ENCODE assay signal across 27 cellular contexts in genomic region chr14:38225946-38226345, GRCh38. TPM values are rescaled to one million over a fixed set of nuclear protein-coding genes. Genes with fewer than 3 reads are reported as not detected.
"Had no signal": no experiment of that assay in that cellular context is flagged by ENCODE, and none has a peak within 500 bp of the region (broad histone marks: within the 10 kb centered on the region; RNA-seq: fewer than 3 reads in every experiment).

No MANE protein-coding gene starts in this region.

- DNase-seq: KG1, NCI-H1048, NCI-H1105, NCI-H1417, NCI-H1436 treated with DMSO at 0.1 percent for 48 hours, NCI-H1694, NCI-H187 treated with DMSO at 0.1 percent for 48 hours, NCI-H2029 treated with DMSO at 0.1 percent for 48 hours, NCI-H2171 treated with DMSO at 0.1 percent for 48 hours, NCI-H345, NCI-H446 treated with DMSO at 0.1 percent for 48 hours, NCI-H510A treated with DMSO at 0.1 percent for 48 hours, NCI-H526, NCI-H82, OCI-M1, PC-9, Peyer's patch, SIG-M5, T-cell had no signal

- H3K4me3 ChIP-seq: PC-9, Peyer's patch, SJSA1, SK-N-MC had no signal

- FAIRE-seq: HTR-8/SVneo had no signal

- H3K4me1 ChIP-seq: Peyer's patch, SJSA1 had no signal

- H3K4me2 ChIP-seq: PC-9 had no signal

- H3K27ac ChIP-seq: HL-60, PC-9, Peyer's patch, SJSA1, SK-N-MC had no signal

- H3K27me3 ChIP-seq: Peyer's patch, SJSA1 had no signal

- H2AFZ ChIP-seq: PC-9 had no signal

- H3K36me3 ChIP-seq: Peyer's patch, SJSA1 had no signal

- ATAC-seq: Right ventricle myocardium inferior, T-cell had no signal

- H3K9me3 ChIP-seq: Peyer's patch, SJSA1 had no signal

RNA-seq across cellular contexts. Expression of gene SSTR1, which starts 18.2 kb away (rescaled TPM):
- total RNA-seq: SJSA1, T-cell had no signal

RNA-seq across cellular contexts. Expression of gene CLEC14A, which starts 29.9 kb away (rescaled TPM):
- total RNA-seq: LHCN-M2, MCF 10A, RPMI7951, SJSA1, T-cell had no signal
